ENCODE assay signal across 1 cellular context in genomic region chr1:8661185-8662110, GRCh38.
TF ChIP-seq lines count a peak whose summit lies in the region.

No MANE protein-coding gene starts in this region.

TF ChIP-seq in GM12878, 131 proteins besides CTCF, POLR2A, EP300 and RAD21 (continued from another document):
- TF ChIP-seq IKZF1 (conservative IDR thresholded peaks at IDR 0.05), result no peak
- TF ChIP-seq ZNF622 (IDR thresholded peaks at IDR 0.05), result no peak
- 0 out of 2 replicates have a peak, but pooled peaks have one; percentile 3 for TF ChIP-seq RUNX3 (IDR thresholded peaks at IDR 0.05; ENCODE audit: low read length)
- TF ChIP-seq CBFB (IDR thresholded peaks at IDR 0.05; ENCODE audit: low read depth), result no peak
- 0 out of 2 replicates have a peak, but pooled peaks have one; percentile 37 for TF ChIP-seq POLR2AphosphoS5 (IDR thresholded peaks at IDR 0.05; ENCODE audit: low read length)
- no peak for TF ChIP-seq RBBP5 (conservative IDR thresholded peaks at IDR 0.05)
- no peak for TF ChIP-seq IRF4 (IDR thresholded peaks at IDR 0.05; ENCODE audit: low read depth, low read length)
- no peak for TF ChIP-seq ZZZ3 (IDR thresholded peaks at IDR 0.05; ENCODE audit: control insufficient read depth, insufficient read length, low read depth)
- TF ChIP-seq TCF12 (IDR thresholded peaks at IDR 0.05; ENCODE audit: low read depth, low read length), result no peak
- TF ChIP-seq ATF3 (IDR thresholded peaks at IDR 0.05; ENCODE audit: borderline replicate concordance, extremely low read depth, low read depth, low read length), result no peak
- TF ChIP-seq KAT2A (conservative IDR thresholded peaks at IDR 0.05; ENCODE audit: control insufficient read depth, low read depth, low read length), result no peak
- TF ChIP-seq, protein P1, sequence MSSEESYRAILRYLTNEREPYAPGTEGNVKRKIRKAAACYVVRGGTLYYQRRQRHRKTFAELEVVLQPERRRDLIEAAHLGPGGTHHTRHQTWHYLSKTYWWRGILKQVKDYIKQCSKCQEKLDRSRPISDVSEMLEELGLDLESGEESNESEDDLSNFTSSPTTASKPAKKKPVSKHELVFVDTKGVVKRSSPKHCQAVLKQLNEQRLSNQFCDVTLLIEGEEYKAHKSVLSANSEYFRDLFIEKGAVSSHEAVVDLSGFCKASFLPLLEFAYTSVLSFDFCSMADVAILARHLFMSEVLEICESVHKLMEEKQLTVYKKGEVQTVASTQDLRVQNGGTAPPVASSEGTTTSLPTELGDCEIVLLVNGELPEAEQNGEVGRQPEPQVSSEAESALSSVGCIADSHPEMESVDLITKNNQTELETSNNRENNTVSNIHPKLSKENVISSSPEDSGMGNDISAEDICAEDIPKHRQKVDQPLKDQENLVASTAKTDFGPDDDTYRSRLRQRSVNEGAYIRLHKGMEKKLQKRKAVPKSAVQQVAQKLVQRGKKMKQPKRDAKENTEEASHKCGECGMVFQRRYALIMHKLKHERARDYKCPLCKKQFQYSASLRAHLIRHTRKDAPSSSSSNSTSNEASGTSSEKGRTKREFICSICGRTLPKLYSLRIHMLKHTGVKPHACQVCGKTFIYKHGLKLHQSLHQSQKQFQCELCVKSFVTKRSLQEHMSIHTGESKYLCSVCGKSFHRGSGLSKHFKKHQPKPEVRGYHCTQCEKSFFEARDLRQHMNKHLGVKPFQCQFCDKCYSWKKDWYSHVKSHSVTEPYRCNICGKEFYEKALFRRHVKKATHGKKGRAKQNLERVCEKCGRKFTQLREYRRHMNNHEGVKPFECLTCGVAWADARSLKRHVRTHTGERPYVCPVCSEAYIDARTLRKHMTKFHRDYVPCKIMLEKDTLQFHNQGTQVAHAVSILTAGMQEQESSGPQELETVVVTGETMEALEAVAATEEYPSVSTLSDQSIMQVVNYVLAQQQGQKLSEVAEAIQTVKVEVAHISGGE (CRISPR knock-in tag; IDR thresholded peaks at IDR 0.05), result no peak
- no peak for TF ChIP-seq EGR1 (IDR thresholded peaks at IDR 0.05; ENCODE audit: borderline replicate concordance in 1 of 2, low read depth in 2 of 2, low read length in 2 of 2)
- TF ChIP-seq SRF (IDR thresholded peaks at IDR 0.05; ENCODE audit: low read depth in 2 of 2, low read length in 2 of 2), result no peak
- TF ChIP-seq, protein P2, sequence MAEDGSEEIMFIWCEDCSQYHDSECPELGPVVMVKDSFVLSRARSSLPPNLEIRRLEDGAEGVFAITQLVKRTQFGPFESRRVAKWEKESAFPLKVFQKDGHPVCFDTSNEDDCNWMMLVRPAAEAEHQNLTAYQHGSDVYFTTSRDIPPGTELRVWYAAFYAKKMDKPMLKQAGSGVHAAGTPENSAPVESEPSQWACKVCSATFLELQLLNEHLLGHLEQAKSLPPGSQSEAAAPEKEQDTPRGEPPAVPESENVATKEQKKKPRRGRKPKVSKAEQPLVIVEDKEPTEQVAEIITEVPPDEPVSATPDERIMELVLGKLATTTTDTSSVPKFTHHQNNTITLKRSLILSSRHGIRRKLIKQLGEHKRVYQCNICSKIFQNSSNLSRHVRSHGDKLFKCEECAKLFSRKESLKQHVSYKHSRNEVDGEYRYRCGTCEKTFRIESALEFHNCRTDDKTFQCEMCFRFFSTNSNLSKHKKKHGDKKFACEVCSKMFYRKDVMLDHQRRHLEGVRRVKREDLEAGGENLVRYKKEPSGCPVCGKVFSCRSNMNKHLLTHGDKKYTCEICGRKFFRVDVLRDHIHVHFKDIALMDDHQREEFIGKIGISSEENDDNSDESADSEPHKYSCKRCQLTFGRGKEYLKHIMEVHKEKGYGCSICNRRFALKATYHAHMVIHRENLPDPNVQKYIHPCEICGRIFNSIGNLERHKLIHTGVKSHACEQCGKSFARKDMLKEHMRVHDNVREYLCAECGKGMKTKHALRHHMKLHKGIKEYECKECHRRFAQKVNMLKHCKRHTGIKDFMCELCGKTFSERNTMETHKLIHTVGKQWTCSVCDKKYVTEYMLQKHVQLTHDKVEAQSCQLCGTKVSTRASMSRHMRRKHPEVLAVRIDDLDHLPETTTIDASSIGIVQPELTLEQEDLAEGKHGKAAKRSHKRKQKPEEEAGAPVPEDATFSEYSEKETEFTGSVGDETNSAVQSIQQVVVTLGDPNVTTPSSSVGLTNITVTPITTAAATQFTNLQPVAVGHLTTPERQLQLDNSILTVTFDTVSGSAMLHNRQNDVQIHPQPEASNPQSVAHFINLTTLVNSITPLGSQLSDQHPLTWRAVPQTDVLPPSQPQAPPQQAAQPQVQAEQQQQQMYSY (CRISPR knock-in tag; IDR thresholded peaks at IDR 0.05), result no peak
- no peak for TF ChIP-seq SIX5 (IDR thresholded peaks at IDR 0.05; ENCODE audit: low read depth, low read length, severe bottlenecking)
- TF ChIP-seq, protein P3, sequence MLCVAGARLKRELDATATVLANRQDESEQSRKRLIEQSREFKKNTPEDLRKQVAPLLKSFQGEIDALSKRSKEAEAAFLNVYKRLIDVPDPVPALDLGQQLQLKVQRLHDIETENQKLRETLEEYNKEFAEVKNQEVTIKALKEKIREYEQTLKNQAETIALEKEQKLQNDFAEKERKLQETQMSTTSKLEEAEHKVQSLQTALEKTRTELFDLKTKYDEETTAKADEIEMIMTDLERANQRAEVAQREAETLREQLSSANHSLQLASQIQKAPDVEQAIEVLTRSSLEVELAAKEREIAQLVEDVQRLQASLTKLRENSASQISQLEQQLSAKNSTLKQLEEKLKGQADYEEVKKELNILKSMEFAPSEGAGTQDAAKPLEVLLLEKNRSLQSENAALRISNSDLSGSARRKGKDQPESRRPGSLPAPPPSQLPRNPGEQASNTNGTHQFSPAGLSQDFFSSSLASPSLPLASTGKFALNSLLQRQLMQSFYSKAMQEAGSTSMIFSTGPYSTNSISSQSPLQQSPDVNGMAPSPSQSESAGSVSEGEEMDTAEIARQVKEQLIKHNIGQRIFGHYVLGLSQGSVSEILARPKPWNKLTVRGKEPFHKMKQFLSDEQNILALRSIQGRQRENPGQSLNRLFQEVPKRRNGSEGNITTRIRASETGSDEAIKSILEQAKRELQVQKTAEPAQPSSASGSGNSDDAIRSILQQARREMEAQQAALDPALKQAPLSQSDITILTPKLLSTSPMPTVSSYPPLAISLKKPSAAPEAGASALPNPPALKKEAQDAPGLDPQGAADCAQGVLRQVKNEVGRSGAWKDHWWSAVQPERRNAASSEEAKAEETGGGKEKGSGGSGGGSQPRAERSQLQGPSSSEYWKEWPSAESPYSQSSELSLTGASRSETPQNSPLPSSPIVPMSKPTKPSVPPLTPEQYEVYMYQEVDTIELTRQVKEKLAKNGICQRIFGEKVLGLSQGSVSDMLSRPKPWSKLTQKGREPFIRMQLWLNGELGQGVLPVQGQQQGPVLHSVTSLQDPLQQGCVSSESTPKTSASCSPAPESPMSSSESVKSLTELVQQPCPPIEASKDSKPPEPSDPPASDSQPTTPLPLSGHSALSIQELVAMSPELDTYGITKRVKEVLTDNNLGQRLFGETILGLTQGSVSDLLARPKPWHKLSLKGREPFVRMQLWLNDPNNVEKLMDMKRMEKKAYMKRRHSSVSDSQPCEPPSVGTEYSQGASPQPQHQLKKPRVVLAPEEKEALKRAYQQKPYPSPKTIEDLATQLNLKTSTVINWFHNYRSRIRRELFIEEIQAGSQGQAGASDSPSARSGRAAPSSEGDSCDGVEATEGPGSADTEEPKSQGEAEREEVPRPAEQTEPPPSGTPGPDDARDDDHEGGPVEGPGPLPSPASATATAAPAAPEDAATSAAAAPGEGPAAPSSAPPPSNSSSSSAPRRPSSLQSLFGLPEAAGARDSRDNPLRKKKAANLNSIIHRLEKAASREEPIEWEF (IDR thresholded peaks at IDR 0.05; ENCODE audit: insufficient replicate concordance, low read depth, low read length), result no peak
- no peak for TF ChIP-seq FOXK2 (IDR thresholded peaks at IDR 0.05)
- TF ChIP-seq HCFC1 (IDR thresholded peaks at IDR 0.05; ENCODE audit: low read length), result no peak
- no peak for TF ChIP-seq MTA2 (IDR thresholded peaks at IDR 0.05; ENCODE audit: low read depth)
- TF ChIP-seq GATAD2B (conservative IDR thresholded peaks at IDR 0.05; ENCODE audit: low read depth), result no peak
- no peak for TF ChIP-seq ZBTB4 (CRISPR knock-in tag; IDR thresholded peaks at IDR 0.05)
- no peak for TF ChIP-seq JUND (IDR thresholded peaks at IDR 0.05; ENCODE audit: low read depth, low read length)
- TF ChIP-seq, protein P4, sequence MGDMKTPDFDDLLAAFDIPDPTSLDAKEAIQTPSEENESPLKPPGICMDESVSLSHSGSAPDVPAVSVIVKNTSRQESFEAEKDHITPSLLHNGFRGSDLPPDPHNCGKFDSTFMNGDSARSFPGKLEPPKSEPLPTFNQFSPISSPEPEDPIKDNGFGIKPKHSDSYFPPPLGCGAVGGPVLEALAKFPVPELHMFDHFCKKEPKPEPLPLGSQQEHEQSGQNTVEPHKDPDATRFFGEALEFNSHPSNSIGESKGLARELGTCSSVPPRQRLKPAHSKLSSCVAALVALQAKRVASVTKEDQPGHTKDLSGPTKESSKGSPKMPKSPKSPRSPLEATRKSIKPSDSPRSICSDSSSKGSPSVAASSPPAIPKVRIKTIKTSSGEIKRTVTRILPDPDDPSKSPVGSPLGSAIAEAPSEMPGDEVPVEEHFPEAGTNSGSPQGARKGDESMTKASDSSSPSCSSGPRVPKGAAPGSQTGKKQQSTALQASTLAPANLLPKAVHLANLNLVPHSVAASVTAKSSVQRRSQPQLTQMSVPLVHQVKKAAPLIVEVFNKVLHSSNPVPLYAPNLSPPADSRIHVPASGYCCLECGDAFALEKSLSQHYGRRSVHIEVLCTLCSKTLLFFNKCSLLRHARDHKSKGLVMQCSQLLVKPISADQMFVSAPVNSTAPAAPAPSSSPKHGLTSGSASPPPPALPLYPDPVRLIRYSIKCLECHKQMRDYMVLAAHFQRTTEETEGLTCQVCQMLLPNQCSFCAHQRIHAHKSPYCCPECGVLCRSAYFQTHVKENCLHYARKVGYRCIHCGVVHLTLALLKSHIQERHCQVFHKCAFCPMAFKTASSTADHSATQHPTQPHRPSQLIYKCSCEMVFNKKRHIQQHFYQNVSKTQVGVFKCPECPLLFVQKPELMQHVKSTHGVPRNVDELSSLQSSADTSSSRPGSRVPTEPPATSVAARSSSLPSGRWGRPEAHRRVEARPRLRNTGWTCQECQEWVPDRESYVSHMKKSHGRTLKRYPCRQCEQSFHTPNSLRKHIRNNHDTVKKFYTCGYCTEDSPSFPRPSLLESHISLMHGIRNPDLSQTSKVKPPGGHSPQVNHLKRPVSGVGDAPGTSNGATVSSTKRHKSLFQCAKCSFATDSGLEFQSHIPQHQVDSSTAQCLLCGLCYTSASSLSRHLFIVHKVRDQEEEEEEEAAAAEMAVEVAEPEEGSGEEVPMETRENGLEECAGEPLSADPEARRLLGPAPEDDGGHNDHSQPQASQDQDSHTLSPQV (IDR thresholded peaks at IDR 0.05), result no peak
- TF ChIP-seq ZBED1 (IDR thresholded peaks at IDR 0.05; ENCODE audit: borderline replicate concordance), result no peak
- peak; percentile 54 for TF ChIP-seq SMAD1 (IDR thresholded peaks at IDR 0.05; ENCODE audit: low read depth, partially characterized antibody)
- TF ChIP-seq, protein P5, sequence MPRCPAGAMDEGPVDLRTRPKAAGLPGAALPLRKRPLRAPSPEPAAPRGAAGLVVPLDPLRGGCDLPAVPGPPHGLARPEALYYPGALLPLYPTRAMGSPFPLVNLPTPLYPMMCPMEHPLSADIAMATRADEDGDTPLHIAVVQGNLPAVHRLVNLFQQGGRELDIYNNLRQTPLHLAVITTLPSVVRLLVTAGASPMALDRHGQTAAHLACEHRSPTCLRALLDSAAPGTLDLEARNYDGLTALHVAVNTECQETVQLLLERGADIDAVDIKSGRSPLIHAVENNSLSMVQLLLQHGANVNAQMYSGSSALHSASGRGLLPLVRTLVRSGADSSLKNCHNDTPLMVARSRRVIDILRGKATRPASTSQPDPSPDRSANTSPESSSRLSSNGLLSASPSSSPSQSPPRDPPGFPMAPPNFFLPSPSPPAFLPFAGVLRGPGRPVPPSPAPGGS (IDR thresholded peaks at IDR 0.05; ENCODE audit: borderline replicate concordance, insufficient read depth, low read depth, low read length, poor library complexity, severe bottlenecking), result no peak
- TF ChIP-seq NBN (IDR thresholded peaks at IDR 0.05), result no peak
- TF ChIP-seq TCF7 (IDR thresholded peaks at IDR 0.05; ENCODE audit: borderline replicate concordance), result no peak
- TF ChIP-seq CBX5 (IDR thresholded peaks at IDR 0.05; ENCODE audit: low read depth), result no peak
- TF ChIP-seq IRF5 (IDR thresholded peaks at IDR 0.05; ENCODE audit: borderline replicate concordance), result no peak
- no peak for TF ChIP-seq POLR2AphosphoS2 (IDR thresholded peaks at IDR 0.05; ENCODE audit: low read depth, low read length)
- 0 out of 2 replicates have a peak, but pooled peaks have one; percentile 15 for TF ChIP-seq TAF1 (IDR thresholded peaks at IDR 0.05; ENCODE audit: borderline replicate concordance, low read depth, low read length)
- no peak for TF ChIP-seq KDM1A (IDR thresholded peaks at IDR 0.05; ENCODE audit: borderline replicate concordance)
- no peak for TF ChIP-seq LARP7 (IDR thresholded peaks at IDR 0.05)
- no peak for TF ChIP-seq SUZ12 (IDR thresholded peaks at IDR 0.05; ENCODE audit: unreplicated experiment)
